21 cellular contexts compared by ENCODE assay signal in the genomic region with DNA sequence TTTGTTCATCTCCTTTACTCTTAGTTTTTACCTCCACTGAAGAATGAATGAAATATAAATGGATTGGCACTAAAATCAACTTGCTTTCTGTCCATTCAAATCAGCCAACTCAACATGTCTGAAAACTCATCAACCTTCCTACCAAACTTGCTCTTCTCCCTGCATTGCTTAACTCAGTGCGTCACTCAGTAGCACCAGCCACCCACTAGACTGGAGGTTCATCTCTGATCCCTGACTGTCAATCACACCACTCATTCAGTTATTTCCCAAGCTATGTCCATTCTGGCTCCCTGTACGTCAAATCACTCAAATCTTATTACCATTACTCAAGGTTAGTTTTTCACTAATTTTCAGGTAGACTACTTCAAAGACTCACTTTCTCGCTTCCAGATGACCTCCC.
"Had no signal": no experiment of that assay in that cellular context is flagged by ENCODE, and none has a peak within 500 bp of the region (broad histone marks: within the 10 kb centered on the region; RNA-seq: fewer than 3 reads in every experiment).

No MANE protein-coding gene starts in this region.

- H3K4me3 ChIP-seq: colonic mucosa, gastrocnemius medialis, lower lobe of right lung, ovary, psoas muscle, right lobe of liver, suprapubic skin, transverse colon, vagina had no signal

- H3K27me3 Mint-ChIP-seq: stimulated activated naive CD8-positive, alpha-beta T cell treated with anti-CD3 and anti-CD28 coated beads, Interleukin-15, amount 100 ng/mL, for 72 hours had no signal

- H3K4me1 ChIP-seq: colonic mucosa, transverse colon, vagina had no signal

- H3K4me3 Mint-ChIP-seq: natural killer cell; stimulated activated naive B cell treated with anti-CD40 and anti-IgM and Interleukin-4, amounts not matched to agents 10 μg/mL and 1 μg/mL and 100 μg/mL, for 72 hours; stimulated activated naive CD8-positive, alpha-beta T cell treated with anti-CD3 and anti-CD28 coated beads, Interleukin-15, amount 100 ng/mL, for 72 hours had no signal

- H3K27ac ChIP-seq: colonic mucosa, gastrocnemius medialis, lower lobe of right lung, ovary, psoas muscle, right lobe of liver, suprapubic skin, transverse colon, vagina had no signal

- H3K4me1 Mint-ChIP-seq: natural killer cell; stimulated activated naive B cell treated with anti-CD40 and anti-IgM and Interleukin-4, amounts not matched to agents 10 μg/mL and 1 μg/mL and 100 μg/mL, for 72 hours had no signal

- H3K9me3 Mint-ChIP-seq: natural killer cell; stimulated activated naive B cell treated with anti-CD40 and anti-IgM and Interleukin-4, amounts not matched to agents 10 μg/mL and 1 μg/mL and 100 μg/mL, for 72 hours had no signal

- H3K36me3 Mint-ChIP-seq: natural killer cell; stimulated activated naive B cell treated with anti-CD40 and anti-IgM and Interleukin-4, amounts not matched to agents 10 μg/mL and 1 μg/mL and 100 μg/mL, for 72 hours had no signal

- ATAC-seq: gastrocnemius medialis; left ventricle myocardium superior; natural killer cell; psoas muscle; right lobe of liver; stimulated activated naive B cell treated with anti-CD40 and anti-IgM and Interleukin-4, amounts not matched to agents 10 μg/mL and 1 μg/mL and 100 μg/mL, for 72 hours; stimulated activated naive CD8-positive, alpha-beta T cell treated with anti-CD3 and anti-CD28 coated beads, Interleukin-15, amount 100 ng/mL, for 72 hours had no signal

- H3K27ac Mint-ChIP-seq: natural killer cell; stimulated activated naive B cell treated with anti-CD40 and anti-IgM and Interleukin-4, amounts not matched to agents 10 μg/mL and 1 μg/mL and 100 μg/mL, for 72 hours; stimulated activated naive CD8-positive, alpha-beta T cell treated with anti-CD3 and anti-CD28 coated beads, Interleukin-15, amount 100 ng/mL, for 72 hours had no signal

- DNase-seq: colonic mucosa; dermis blood vessel endothelial cell; effector memory CD4-positive, alpha-beta T cell; erythroblast; gastrocnemius medialis; left ventricle myocardium superior; lower lobe of right lung; natural killer cell; occipital lobe; ovary; posterior cingulate gyrus; psoas muscle; right lobe of liver; small intestine; stimulated activated CD4-positive, alpha-beta T cell treated with anti-CD3 and anti-CD28 coated beads, Interleukin-15, amount 100 ng/mL, for 24 hours; stimulated activated CD4-positive, alpha-beta T cell treated with anti-CD3 and anti-CD28 coated beads, Interleukin-2, amount 100 ng/mL, for 48 hours; stimulated activated naive B cell treated with anti-CD40 and anti-IgM and Interleukin-4, amounts not matched to agents 10 μg/mL and 1 μg/mL and 100 μg/mL, for 72 hours; stimulated activated naive CD8-positive, alpha-beta T cell treated with anti-CD3 and anti-CD28 coated beads, Interleukin-15, amount 100 ng/mL, for 72 hours; transverse colon had no signal

- H3K36me3 ChIP-seq: colonic mucosa, gastrocnemius medialis, lower lobe of right lung, ovary, right lobe of liver, suprapubic skin, transverse colon, vagina had no signal

- H3K27me3 ChIP-seq: colonic mucosa, gastrocnemius medialis, ovary, right lobe of liver, suprapubic skin, transverse colon, vagina had no signal
